Comparison of ENCODE assay signal across 9 cellular contexts in genomic region chr7:32587431-32587948, GRCh38.
DNase-seq lines count a peak whose midpoint lies in the region; ATAC-seq and TF ChIP-seq lines count a peak whose summit lies in the region.
"Had no signal": no experiment of that assay in that cellular context is flagged by ENCODE, and none has a peak within 500 bp of the region (broad histone marks: within the 10 kb centered on the region; RNA-seq: fewer than 3 reads in every experiment).

No MANE protein-coding gene starts in this region.

- H2BK120ac ChIP-seq in mesendoderm (ENCODE audit: low read depth, low read length) = no peak overlapping the region

- H3K4me2 ChIP-seq in mesendoderm (ENCODE audit: low read length) = no peak overlapping the region

- H3K56ac ChIP-seq in mesendoderm (ENCODE audit: low read length) = no peak overlapping the region

- no peak for ATAC-seq in CD4-positive, CD25-positive, alpha-beta regulatory T cell (ENCODE audit: low read depth in 2 of 2)
- peak; percentile 71 for ATAC-seq in Panc1

- H3K4me3 Mint-ChIP-seq in CD4-positive, CD25-positive, alpha-beta regulatory T cell = no peak overlapping the region
- no peak overlapping the region for H3K4me3 Mint-ChIP-seq in nephron progenitor cell

- H3K27ac ChIP-seq in CD4-positive, CD25-positive, alpha-beta regulatory T cell (ENCODE audit: insufficient read depth, low read length, poor library complexity, severe bottlenecking) = no peak overlapping the region
- H3K27ac ChIP-seq in Panc1 (ENCODE audit: low read length) = peak overlapping the region; percentile 74
- H3K27ac ChIP-seq in esophagus squamous epithelium = peak overlapping the region; percentile 14 to 77 (median 46)
- H3K27ac ChIP-seq in mesendoderm (ENCODE audit: low read depth, low read length) = no peak overlapping the region

- no peaks in the 10 kb centered on the region for H3K27me3 ChIP-seq in CD4-positive, CD25-positive, alpha-beta regulatory T cell (ENCODE audit: control insufficient read depth, insufficient read depth, low read length)
- no peaks in the 10 kb centered on the region for H3K27me3 ChIP-seq in Panc1 (ENCODE audit: control insufficient read depth, insufficient read depth, low read length)
- no peaks in the 10 kb centered on the region for H3K27me3 ChIP-seq in esophagus squamous epithelium
- H3K27me3 ChIP-seq in mesendoderm (ENCODE audit: insufficient read depth, low read length, poor library complexity) = no peaks in the 10 kb centered on the region
- no peaks in the 10 kb centered on the region for H3K27me3 ChIP-seq in H7 (ENCODE audit: control insufficient read depth, insufficient read depth, low read length)

- TF ChIP-seq CTCF in Panc1 (IDR thresholded peaks at IDR 0.05) (no peak), esophagus squamous epithelium (IDR thresholded peaks at IDR 0.05) (no peak), nephron progenitor cell (IDR thresholded peaks at IDR 0.05) (no peak)

- no peak overlapping the region for H3K23ac ChIP-seq in mesendoderm (ENCODE audit: low read length)

- peaks cover 33% of the 10 kb centered on the region for H3K36me3 ChIP-seq in CD4-positive, CD25-positive, alpha-beta regulatory T cell (ENCODE audit: control insufficient read depth, insufficient read depth, low read length)
- H3K36me3 ChIP-seq in Panc1 (ENCODE audit: control insufficient read depth, insufficient read depth, low read length) (peaks cover 35% of the 10 kb centered on the region; the same call in 1 of the 2 replicates), esophagus squamous epithelium (peaks cover 0 to 64% (median 6%) of the 10 kb centered on the region in 3 donors), mesendoderm (ENCODE audit: control insufficient read depth, insufficient read depth, low read length) (peaks cover 8% of the 10 kb centered on the region), H7 (replicated peaks; ENCODE audit: control insufficient read depth, insufficient read depth, low read length) (peaks cover 12% of the 10 kb centered on the region)

- H4K8ac ChIP-seq in mesendoderm (ENCODE audit: low read depth, low read length) = no peak overlapping the region

- H3K9me3 ChIP-seq in CD4-positive, CD25-positive, alpha-beta regulatory T cell (ENCODE audit: control insufficient read depth in 2 of 2, low read length in 2 of 2) = no peaks in the 10 kb centered on the region
- H3K9me3 ChIP-seq in Panc1 (ENCODE audit: control insufficient read depth, insufficient read depth, low read depth, low read length) (no peaks in the 10 kb centered on the region), esophagus squamous epithelium (no peaks in the 10 kb centered on the region)

- no peak overlapping the region for H2AK5ac ChIP-seq in mesendoderm (ENCODE audit: low read length)

- H2BK15ac ChIP-seq in mesendoderm (replicated peaks; ENCODE audit: low read depth) = no peak overlapping the region

- peaks cover 13 to 28% (median 24%) of the 10 kb centered on the region in 4 donors for H3K4me1 Mint-ChIP-seq in CD4-positive, CD25-positive, alpha-beta regulatory T cell
- peaks cover 12% of the 10 kb centered on the region for H3K4me1 Mint-ChIP-seq in nephron progenitor cell

- no peak overlapping the region for H3K4ac ChIP-seq in mesendoderm (ENCODE audit: low read depth, low read length)

- H3K27me3 Mint-ChIP-seq in CD4-positive, CD25-positive, alpha-beta regulatory T cell = no peaks in the 10 kb centered on the region
- no peaks in the 10 kb centered on the region for H3K27me3 Mint-ChIP-seq in nephron progenitor cell (ENCODE audit: low read depth, poor library complexity)

- POLR2A ChIA-PET in Panc1 (lab: Charles Lee) = no interaction called here

- in situ Hi-C loops in Panc1 (cut with HindIII; ENCODE audit: low pct_unique_long_range_greater_than_20kb, low sequenced_read_pairs) = no loop called here

- H3K4me1 ChIP-seq in CD4-positive, CD25-positive, alpha-beta regulatory T cell (ENCODE audit: control insufficient read depth, insufficient read depth, low read length, poor library complexity, severe bottlenecking) = peaks cover 6% of the 10 kb centered on the region
- H3K4me1 ChIP-seq in Panc1 (ENCODE audit: control insufficient read depth, insufficient read depth, low read length) = peaks cover 29% of the 10 kb centered on the region
- peaks cover 0 to 21% (median 9%) of the 10 kb centered on the region in 3 donors for H3K4me1 ChIP-seq in esophagus squamous epithelium
- H3K4me1 ChIP-seq in mesendoderm (ENCODE audit: control insufficient read depth, low read depth, low read length) = no peaks in the 10 kb centered on the region

- no peak overlapping the region for H3K9ac ChIP-seq in mesendoderm (ENCODE audit: low read length)

- H2BK5ac ChIP-seq in mesendoderm (ENCODE audit: low read length) = no peak overlapping the region

- no peak for TF ChIP-seq POLR2A in esophagus squamous epithelium (IDR thresholded peaks at IDR 0.05)

- H4K5ac ChIP-seq in mesendoderm (ENCODE audit: low read length) = no peak overlapping the region

- no peak overlapping the region for H3K4me3 ChIP-seq in CD4-positive, CD25-positive, alpha-beta regulatory T cell (ENCODE audit: low read depth, low read length)
- H3K4me3 ChIP-seq in Panc1 (ENCODE audit: low read depth in 2 of 2, low read length in 2 of 2) (no peak overlapping the region), esophagus squamous epithelium (no peak overlapping the region), mesendoderm (ENCODE audit: low read length) (no peak overlapping the region), H7 (ENCODE audit: insufficient read depth, low read depth, low read length) (no peak overlapping the region)

- H3K36me3 Mint-ChIP-seq in CD4-positive, CD25-positive, alpha-beta regulatory T cell = peaks cover 33% of the 10 kb centered on the region
- peaks cover 57% of the 10 kb centered on the region for H3K36me3 Mint-ChIP-seq in nephron progenitor cell (ENCODE audit: low read depth)

- intact Hi-C loops in Panc1 (cut with micrococcal nuclease; ENCODE audit: unreplicated experiment) = no loop called here
- intact Hi-C loops in esophagus squamous epithelium (cut with DNase I) = no loop called here

- peak overlapping the region in 2 of 3 donors; percentile 47 to 80 for H3K27ac Mint-ChIP-seq in CD4-positive, CD25-positive, alpha-beta regulatory T cell
- peak overlapping the region; percentile 53 for H3K27ac Mint-ChIP-seq in nephron progenitor cell

- no peak for DNase-seq in CD4-positive, CD25-positive, alpha-beta regulatory T cell
- DNase-seq in Panc1 (ENCODE audit: low read depth, low spot score) = peak; percentile 64
- DNase-seq in esophagus squamous epithelium (lab: John Stamatoyannopoulos, UW) = no peak
- DNase-seq in nephron progenitor cell = no peak
- DNase-seq in NCI-H82 treated with DMSO at 0.1 percent for 48 hours (lab: John Stamatoyannopoulos, UW; ENCODE audit: unreplicated experiment) = no peak
- DNase-seq in NCI-H774 (lab: John Stamatoyannopoulos, UW) = no peak
- DNase-seq in mesendoderm = no peak
- no peak for DNase-seq in H7
- DNase-seq: NCI-H345 had no signal

- H3K79me1 ChIP-seq in mesendoderm (ENCODE audit: low read length) = no peaks in the 10 kb centered on the region

- no peaks in the 10 kb centered on the region for H3K79me2 ChIP-seq in mesendoderm (ENCODE audit: control insufficient read depth, insufficient read depth, low read length)

- no peak overlapping the region for H3K18ac ChIP-seq in mesendoderm (ENCODE audit: low read length)

- WGBS in esophagus squamous epithelium, 2 donors = 51 to 63% methylated on average over 9 of the region's 9 CpGs
- no CpG with 5 or more reads among the region's 9 CpGs for WGBS in mesendoderm (ENCODE audit: extremely low coverage, insufficient coverage, low lambda C conversion rate)

- no peaks in the 10 kb centered on the region for H3K9me3 Mint-ChIP-seq in CD4-positive, CD25-positive, alpha-beta regulatory T cell
- H3K9me3 Mint-ChIP-seq in nephron progenitor cell = no peaks in the 10 kb centered on the region

- BruUV-seq in Panc1 (replicated peaks; lab: Mats Ljungman, UMichigan) = TSS peak; percentile 44

- CTCF ChIA-PET in Panc1 (lab: Charles Lee) = no interaction called here

Comparison
In these comparisons a context has a peak if more than half of its experiments do, and no peak if none do; other contexts are left out.
1. H3K27ac ChIP-seq: peak in Panc1 (single experiment) and esophagus squamous epithelium (4 of 4); none in CD4-positive, CD25-positive, alpha-beta regulatory T cell (single experiment) and mesendoderm (single experiment).